In the genomic region with DNA sequence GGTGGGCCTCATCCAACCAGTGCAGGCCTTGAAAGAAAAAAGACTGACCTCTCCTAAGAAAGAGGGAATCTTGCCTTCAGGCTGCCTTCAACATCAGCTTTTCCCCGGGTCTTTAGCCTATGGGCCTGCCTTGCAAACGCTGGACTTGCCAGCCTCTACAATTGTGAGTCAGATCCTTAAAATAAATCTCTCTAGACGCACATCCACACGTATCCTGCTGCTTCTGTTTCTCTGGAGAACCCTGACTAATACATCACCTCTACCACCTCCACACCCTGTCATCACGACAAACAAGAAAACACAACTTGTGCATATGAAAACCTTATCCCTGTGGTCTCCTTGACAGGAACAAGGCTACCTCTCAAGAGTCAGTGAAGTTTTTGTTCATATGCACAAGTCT, we compare ENCODE assay signal across 9 cellular contexts. TPM values are rescaled to one million over a fixed set of nuclear protein-coding genes. Genes with fewer than 3 reads are reported as not detected.
DNase-seq lines count a peak whose midpoint lies in the region; ATAC-seq and TF ChIP-seq lines count a peak whose summit lies in the region.
"Had no signal": no experiment of that assay in that cellular context is flagged by ENCODE, and none has a peak within 500 bp of the region (broad histone marks: within the 10 kb centered on the region; RNA-seq: fewer than 3 reads in every experiment).

No MANE protein-coding gene starts in this region.

- no peaks in the 10 kb centered on the region for H3K9me3 ChIP-seq in thoracic aorta
- H3K9me3 ChIP-seq in HAP-1: peaks cover 4% of the 10 kb centered on the region; the same call in 1 of the 2 replicates

- TF ChIP-seq CTCF in HFF-Myc (IDR thresholded peaks at IDR 0.05; ENCODE audit: low read depth, low read length, missing control alignments) (no peak), thoracic aorta (IDR thresholded peaks at IDR 0.05) (no peak)

- intact Hi-C loops in left ventricle myocardium superior (cut with micrococcal nuclease): no loop called here

- H3K27me3 ChIP-seq in thoracic aorta (replicated peaks; ENCODE audit: insufficient read depth) (no peaks in the 10 kb centered on the region), HAP-1 (ENCODE audit: low read depth) (no peaks in the 10 kb centered on the region)

- H3K4me3 ChIP-seq in HFF-Myc (replicated peaks; ENCODE audit: low read depth, low read length) (no peak overlapping the region), thoracic aorta (no peak overlapping the region), HAP-1 (no peak overlapping the region)

- H3K36me3 ChIP-seq in thoracic aorta: no peaks in the 10 kb centered on the region
- H3K36me3 ChIP-seq in HAP-1 (replicated peaks): no peaks in the 10 kb centered on the region

- peak; percentile 75 for ATAC-seq in left ventricle myocardium superior
- peak; percentile 62 for ATAC-seq in thoracic aorta (ENCODE audit: insufficient number of reproducible peaks, low FRiP score, low read depth)
- no peak for ATAC-seq in HG02798 (IDR thresholded peaks at IDR 0.05; ENCODE audit: poor library complexity, unreplicated experiment)
- ATAC-seq in HG02973 (IDR thresholded peaks at IDR 0.05; ENCODE audit: unreplicated experiment): no peak

- H3K4me1 ChIP-seq in thoracic aorta (ENCODE audit: control insufficient read depth in 1 of 2, low read depth in 2 of 2): peaks cover 31 to 75% of the 10 kb centered on the region in 2 donors
- peaks cover 15% of the 10 kb centered on the region for H3K4me1 ChIP-seq in HAP-1

- H3K27ac ChIP-seq in thoracic aorta: peak overlapping the region; percentile 69 to 86

- in situ Hi-C loops in HAP-1 (cut with MboI; ENCODE audit: low sequenced_read_pairs): no loop called here

- DNase-seq in HFF-Myc (ENCODE audit: extremely low read depth, low read depth): peak; percentile 69
- DNase-seq in astrocyte of the hippocampus (ENCODE audit: low read depth, low spot score): peak; percentile 74
- no peak for DNase-seq in left ventricle myocardium superior
- DNase-seq in thoracic aorta (ENCODE audit: low spot score): no peak
- DNase-seq in HAP-1 (ENCODE audit: low spot score in 2 of 2): no peak
- DNase-seq: Kasumi-1, T-helper 9 cell had no signal

RNA-seq across cellular contexts. Expression of a gene that starts 11.8 kb away (rescaled TPM):
- total RNA-seq in left ventricle myocardium superior (32.4 TPM), thoracic aorta (100 to 1,000 TPM; 112 to 150 TPM)

Comparison
In these comparisons a context has a peak if more than half of its experiments do, and no peak if none do; other contexts are left out.
1. DNase-seq: peak in HFF-Myc (single experiment) and astrocyte of the hippocampus (single experiment); none in left ventricle myocardium superior (single experiment), thoracic aorta (single experiment) and HAP-1 (0 of 2).
2. ATAC-seq: peak in left ventricle myocardium superior (single experiment) and thoracic aorta (single experiment); none in HG02798 (single experiment) and HG02973 (single experiment).